1 cellular context compared by ENCODE assay signal in the genomic region with DNA sequence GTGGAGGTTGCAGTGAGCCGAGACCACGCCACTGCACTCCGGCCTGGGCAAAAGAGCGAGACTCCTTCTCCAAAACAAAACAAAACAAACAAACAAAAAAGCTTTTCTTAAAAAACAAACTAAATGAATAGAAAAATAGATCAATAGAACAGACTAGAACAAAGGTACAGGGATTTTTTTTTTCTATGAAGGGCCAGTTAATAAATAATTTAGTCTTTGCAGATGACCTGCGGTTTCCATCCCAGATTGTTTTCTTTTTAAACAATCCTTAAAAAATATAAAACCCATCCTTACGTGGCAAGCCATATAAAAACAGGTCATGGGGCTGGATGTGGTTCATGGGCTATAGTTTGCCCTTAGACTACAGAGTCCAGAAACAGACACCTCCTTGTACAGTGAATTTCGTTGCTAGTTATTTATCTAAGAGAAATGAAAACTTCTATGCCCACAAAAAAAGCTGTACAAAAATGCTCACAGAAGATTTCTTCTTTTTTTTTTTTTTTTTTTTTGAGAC.
TF ChIP-seq lines count a peak whose summit lies in the region.

No MANE protein-coding gene starts in this region.

TF ChIP-seq in liver, 16 proteins besides CTCF, POLR2A, EP300 and RAD21 (continued from another document):
- TF ChIP-seq, protein P1, sequence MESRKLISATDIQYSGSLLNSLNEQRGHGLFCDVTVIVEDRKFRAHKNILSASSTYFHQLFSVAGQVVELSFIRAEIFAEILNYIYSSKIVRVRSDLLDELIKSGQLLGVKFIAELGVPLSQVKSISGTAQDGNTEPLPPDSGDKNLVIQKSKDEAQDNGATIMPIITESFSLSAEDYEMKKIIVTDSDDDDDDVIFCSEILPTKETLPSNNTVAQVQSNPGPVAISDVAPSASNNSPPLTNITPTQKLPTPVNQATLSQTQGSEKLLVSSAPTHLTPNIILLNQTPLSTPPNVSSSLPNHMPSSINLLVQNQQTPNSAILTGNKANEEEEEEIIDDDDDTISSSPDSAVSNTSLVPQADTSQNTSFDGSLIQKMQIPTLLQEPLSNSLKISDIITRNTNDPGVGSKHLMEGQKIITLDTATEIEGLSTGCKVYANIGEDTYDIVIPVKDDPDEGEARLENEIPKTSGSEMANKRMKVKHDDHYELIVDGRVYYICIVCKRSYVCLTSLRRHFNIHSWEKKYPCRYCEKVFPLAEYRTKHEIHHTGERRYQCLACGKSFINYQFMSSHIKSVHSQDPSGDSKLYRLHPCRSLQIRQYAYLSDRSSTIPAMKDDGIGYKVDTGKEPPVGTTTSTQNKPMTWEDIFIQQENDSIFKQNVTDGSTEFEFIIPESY (IDR thresholded peaks at IDR 0.05): no peak
